In the genomic region with DNA sequence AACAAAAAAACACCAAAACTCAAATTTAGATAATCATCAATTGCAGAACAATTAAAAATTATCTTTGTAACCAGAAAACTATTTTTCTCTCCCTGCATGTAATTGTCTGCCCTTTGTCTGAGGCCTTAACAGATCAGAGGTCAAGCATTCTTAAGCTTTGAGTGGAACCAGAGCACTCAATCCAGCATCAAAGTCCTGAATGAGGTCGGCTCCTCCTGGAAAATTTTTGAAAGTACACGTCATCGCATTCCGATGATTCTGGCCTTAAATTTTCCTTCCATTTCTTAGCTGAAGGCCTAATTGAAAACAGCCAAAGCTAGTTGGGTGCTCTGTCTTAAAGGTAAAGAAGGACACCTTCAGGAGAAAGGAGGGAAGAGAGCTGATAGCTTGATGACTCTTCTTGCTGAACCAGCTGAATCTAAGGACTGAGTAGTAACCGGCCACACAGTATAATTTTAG, we compare ENCODE assay signal across 9 cellular contexts.
DNase-seq lines count a peak whose midpoint lies in the region; ATAC-seq, FAIRE-seq and TF ChIP-seq lines count a peak whose summit lies in the region.
"Had no signal": no experiment of that assay in that cellular context is flagged by ENCODE, and none has a peak within 500 bp of the region (broad histone marks: within the 10 kb centered on the region; RNA-seq: fewer than 3 reads in every experiment).

No MANE protein-coding gene starts in this region.

- H3K36me3 ChIP-seq in keratinocyte (ENCODE audit: control insufficient read depth in 2 of 2, extremely low read depth in 1 of 2, insufficient read depth in 2 of 2, low read length in 2 of 2): no peaks in the 10 kb centered on the region
- no peaks in the 10 kb centered on the region for H3K36me3 ChIP-seq in upper lobe of right lung

- dilution Hi-C loops in keratinocyte (cut with MboI; ENCODE audit: extremely low pct_ligation_motif_present, low sequenced_read_pairs): loop anchor here (10.0 to 25.0 kb wide), 2 partner anchors 281 to 508 kb away; a partner anchor contains a TSS

- H2AFZ ChIP-seq in keratinocyte (ENCODE audit: control insufficient read depth, low read length): no peak overlapping the region

- no peaks in the 10 kb centered on the region for H3K9me3 ChIP-seq in keratinocyte (ENCODE audit: control insufficient read depth, low read depth, low read length)
- no peaks in the 10 kb centered on the region for H3K9me3 ChIP-seq in upper lobe of right lung

- no peaks in the 10 kb centered on the region for H3K36me3 Mint-ChIP-seq in activated CD4-positive, alpha-beta T cell treated with anti-CD3 and anti-CD28 coated beads for 36 hours (ENCODE audit: low read depth)

- CTCF ChIA-PET in activated CD4-positive, alpha-beta T cell treated with anti-CD3 and anti-CD28 coated beads for 36 hours (lab: Charles Lee): interaction anchor here (0.9 kb wide), 1 partner anchor 13 kb away, joined by 3 read pairs; no protein-coding TSS in a partner anchor

- H3K27ac ChIP-seq in keratinocyte (ENCODE audit: control insufficient read depth, insufficient read depth, low read length) (no peak overlapping the region), upper lobe of right lung (no peak overlapping the region)

- H4K20me1 ChIP-seq in keratinocyte (ENCODE audit: control insufficient read depth, extremely low read depth, insufficient read depth, low read length): no peaks in the 10 kb centered on the region
- H4K20me1 ChIP-seq: BLaER1 treated with 17β-estradiol and CSF1 and Interleukin-3, amounts not matched to agents 10 nM and 100 nM had no signal

- POLR2A ChIA-PET in activated CD4-positive, alpha-beta T cell treated with anti-CD3 and anti-CD28 coated beads for 36 hours (lab: Charles Lee): no interaction called here

- H3K4me3 ChIP-seq in astrocyte of the spinal cord (ENCODE audit: low read depth, low read length): no peak overlapping the region
- no peak overlapping the region for H3K4me3 ChIP-seq in keratinocyte (ENCODE audit: control insufficient read depth in 2 of 3, extremely low read depth in 1 of 3, insufficient read depth in 2 of 3, low read depth in 1 of 3, low read length in 3 of 3)
- H3K4me3 ChIP-seq in upper lobe of right lung: no peak overlapping the region
- H3K4me3 ChIP-seq: BLaER1 treated with 17β-estradiol and CSF1 and Interleukin-3, amounts not matched to agents 10 nM and 100 nM had no signal

- peaks cover 1% of the 10 kb centered on the region for H3K27me3 Mint-ChIP-seq in activated CD4-positive, alpha-beta T cell treated with anti-CD3 and anti-CD28 coated beads for 36 hours

- DNase-seq in NCI-H2171 treated with DMSO at 0.1 percent for 48 hours (lab: John Stamatoyannopoulos, UW) (peak; percentile 31), NCI-H2171 (lab: John Stamatoyannopoulos, UW) (no peak), astrocyte of the spinal cord (ENCODE audit: low read depth, low spot score) (peak; percentile 93), keratinocyte (ENCODE audit: low read depth, low spot score) (no peak), upper lobe of right lung (no peak), NCI-H526 (lab: John Stamatoyannopoulos, UW) (no peak)
- no peak for DNase-seq in activated CD4-positive, alpha-beta T cell treated with anti-CD3 and anti-CD28 coated beads for 36 hours
- no peak for DNase-seq in stimulated activated CD4-positive, alpha-beta T cell treated with anti-CD3 and anti-CD28 coated beads, Interleukin-1b, Interleukin-23, amount 100 ng/mL, for 48 hours

- TF ChIP-seq CTCF in astrocyte of the spinal cord (IDR thresholded peaks at IDR 0.05; ENCODE audit: low read depth, low read length) (peak; percentile 46), keratinocyte (optimal IDR thresholded peaks at IDR 0.05 in 1 of 3, IDR thresholded peaks at IDR 0.05 in 1 of 3, conservative IDR thresholded peaks at IDR 0.05 in 1 of 3; ENCODE audit: extremely low read depth in 1 of 3, insufficient read depth in 2 of 3, low read length in 3 of 3) (peak; percentile 44 to 65 (median 56)), upper lobe of right lung (IDR thresholded peaks at IDR 0.05) (peak; percentile 21)

- no peaks in the 10 kb centered on the region for H3K27me3 ChIP-seq in keratinocyte (ENCODE audit: control insufficient read depth, extremely low read depth, insufficient read depth, low read length)
- H3K27me3 ChIP-seq in upper lobe of right lung: no peaks in the 10 kb centered on the region
- H3K27me3 ChIP-seq: BLaER1 treated with 17β-estradiol and CSF1 and Interleukin-3, amounts not matched to agents 10 nM and 100 nM had no signal

- H3K9ac ChIP-seq in keratinocyte (ENCODE audit: control insufficient read depth, extremely low read depth, insufficient read depth, low read length): no peak overlapping the region
- H3K9ac ChIP-seq: BLaER1 treated with 17β-estradiol and CSF1 and Interleukin-3, amounts not matched to agents 10 nM and 100 nM had no signal

- H3K4me1 Mint-ChIP-seq in activated CD4-positive, alpha-beta T cell treated with anti-CD3 and anti-CD28 coated beads for 36 hours: no peaks in the 10 kb centered on the region

- peak overlapping the region; percentile 29 for H3K4me2 ChIP-seq in keratinocyte (ENCODE audit: control insufficient read depth, extremely low read depth, insufficient read depth, low read depth, low read length)

- H3K9me3 Mint-ChIP-seq in activated CD4-positive, alpha-beta T cell treated with anti-CD3 and anti-CD28 coated beads for 36 hours (ENCODE audit: low read depth): no peaks in the 10 kb centered on the region

- peak; percentile 85 for ATAC-seq in upper lobe of right lung
- ATAC-seq in activated CD4-positive, alpha-beta T cell treated with anti-CD3 and anti-CD28 coated beads for 36 hours: no peak

- no peaks in the 10 kb centered on the region for H3K9me1 ChIP-seq in keratinocyte (ENCODE audit: control insufficient read depth, extremely low read depth, insufficient read depth, low read length)

- H3K79me2 ChIP-seq in keratinocyte (ENCODE audit: control insufficient read depth, insufficient read depth, low read length): no peaks in the 10 kb centered on the region

- no peak overlapping the region for H3K27ac Mint-ChIP-seq in activated CD4-positive, alpha-beta T cell treated with anti-CD3 and anti-CD28 coated beads for 36 hours

- no peak overlapping the region for H3K4me3 Mint-ChIP-seq in activated CD4-positive, alpha-beta T cell treated with anti-CD3 and anti-CD28 coated beads for 36 hours

- peak; percentile 79 for FAIRE-seq in keratinocyte (lab: Jason Lieb, UNC)

- intact Hi-C loops in upper lobe of right lung (cut with DNase I): no loop called here
- intact Hi-C loops in activated CD4-positive, alpha-beta T cell treated with anti-CD3 and anti-CD28 coated beads for 36 hours (cut with DNase I, micrococcal nuclease): no loop called here

- in situ Hi-C loops in astrocyte of the spinal cord (cut with HindIII; ENCODE audit: low sequenced_read_pairs): no loop called here

- H3K4me1 ChIP-seq in keratinocyte (ENCODE audit: control insufficient read depth, extremely low read depth, insufficient read depth, low read length) (peaks cover 32% of the 10 kb centered on the region), upper lobe of right lung (peaks cover 19% of the 10 kb centered on the region)

Comparison
In these comparisons a context has a peak if more than half of its experiments do, and no peak if none do; other contexts are left out.
1. DNase-seq: peak in NCI-H2171 treated with DMSO at 0.1 percent for 48 hours (single experiment) and astrocyte of the spinal cord (single experiment); none in NCI-H2171 (single experiment), keratinocyte (single experiment), upper lobe of right lung (single experiment), activated CD4-positive, alpha-beta T cell treated with anti-CD3 and anti-CD28 coated beads for 36 hours (single experiment), stimulated activated CD4-positive, alpha-beta T cell treated with anti-CD3 and anti-CD28 coated beads, Interleukin-1b, Interleukin-23, amount 100 ng/mL, for 48 hours (single experiment) and NCI-H526 (0 of 2).
2. Peak in every context shown above with its lines, with median percentiles within 50 percentile points of each other: CTCF ChIP-seq.